25 cellular contexts compared by ENCODE assay signal in the genomic region with DNA sequence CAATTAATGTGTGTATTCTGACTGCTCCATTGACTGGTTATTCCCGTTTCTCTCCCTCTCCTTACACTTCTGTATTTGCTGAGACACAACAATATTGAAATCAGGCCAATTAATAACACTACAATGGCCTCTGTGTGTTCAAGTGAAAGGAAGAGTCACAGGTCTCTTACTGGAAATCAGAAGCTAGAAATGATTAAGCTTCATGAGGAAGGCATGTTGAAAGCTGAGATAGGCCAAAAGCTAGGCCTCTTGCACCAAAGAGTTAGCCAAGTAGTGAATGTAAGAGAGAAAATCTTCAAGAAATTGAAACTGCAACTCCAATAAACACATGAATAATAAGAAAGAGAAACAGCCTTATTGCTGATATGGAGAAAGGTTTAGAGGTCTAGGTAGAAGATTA.
DNase-seq lines count a peak whose midpoint lies in the region; ATAC-seq, FAIRE-seq and TF ChIP-seq lines count a peak whose summit lies in the region.
"Had no signal": no experiment of that assay in that cellular context is flagged by ENCODE, and none has a peak within 500 bp of the region (broad histone marks: within the 10 kb centered on the region; RNA-seq: fewer than 3 reads in every experiment).

No MANE protein-coding gene starts in this region.

- no peak overlapping the region for H3K4me2 ChIP-seq in K562 (ENCODE audit: insufficient read depth, low read length)
- H3K4me2 ChIP-seq: A549 had no signal

- H3K27me3 ChIP-seq in K562 (ENCODE audit: control insufficient read depth in 2 of 2, insufficient read depth in 2 of 2, low read length in 2 of 2) (no peaks in the 10 kb centered on the region), gastrocnemius medialis (no peaks in the 10 kb centered on the region)
- H3K27me3 ChIP-seq: brain microvascular endothelial cell, MG63, stomach, tibial artery had no signal

- H3K4me1 ChIP-seq in K562 (replicated peaks in 1 of 2; ENCODE audit: control insufficient read depth in 2 of 2, insufficient read depth in 2 of 2, low read length in 2 of 2) (no peaks in the 10 kb centered on the region), gastrocnemius medialis (no peaks in the 10 kb centered on the region)
- H3K4me1 ChIP-seq: A549, stomach, tibial artery had no signal

- 19% methylated on average over 1 of the region's 1 CpG for WGBS in K562 (ENCODE audit: insufficient coverage, low coverage, missing lambda C conversion rate)

- no peaks in the 10 kb centered on the region for H3K9me1 ChIP-seq in K562 (ENCODE audit: control insufficient read depth, insufficient read depth, low read length)

- DNase-seq in K562 (ENCODE audit: extremely low read depth in 1 of 4, low spot score in 3 of 4) (no peak), GM10266 (ENCODE audit: extremely low spot score) (no peak), gastrocnemius medialis (no peak)
- DNase-seq: activated CD8-positive, alpha-beta memory T cell treated with anti-CD3 and anti-CD28 coated beads, Interleukin-2, amount 10 ng/mL, durations not matched to agents 7 days and 5 days; activated naive CD4-positive, alpha-beta T cell treated with anti-CD3 and anti-CD28 coated beads, Interleukin-2, amount 10 ng/mL, durations not matched to agents 7 days and 5 days; AML-193; amniotic stem cell; brain microvascular endothelial cell; CD4-positive, alpha-beta T cell; H7; islet precursor cell; MG63; naive thymus-derived CD4-positive, alpha-beta T cell; NCI-H1417 treated with DMSO at 0.1 percent for 48 hours; NCI-H2081 treated with DMSO at 0.1 percent for 48 hours; NCI-H226; occipital lobe; stomach; tibial artery had no signal

- H4K20me1 ChIP-seq in K562 (replicated peaks; ENCODE audit: control insufficient read depth, insufficient read depth, low read length): no peaks in the 10 kb centered on the region

- TF ChIP-seq CTCF in K562 (IDR thresholded peaks at IDR 0.05 in 2 of 3, conservative IDR thresholded peaks at IDR 0.05 in 1 of 3; ENCODE audit: insufficient read depth in 2 of 3, low read depth in 1 of 3, low read length in 3 of 3) (no peak), GM10266 (IDR thresholded peaks at IDR 0.05; ENCODE audit: control insufficient read depth, insufficient read depth, low read depth, missing control alignments) (no peak), gastrocnemius medialis (IDR thresholded peaks at IDR 0.05 in 4 of 5, conservative IDR thresholded peaks at IDR 0.05 in 1 of 5) (no peak)

- no peak for TF ChIP-seq RAD21 in K562 (CRISPR knock-in tag; conservative IDR thresholded peaks at IDR 0.05 in 1 of 2, IDR thresholded peaks at IDR 0.05 in 1 of 2)

- H3K9ac ChIP-seq in K562 (ENCODE audit: insufficient read depth in 1 of 2, low read depth in 2 of 2, low read length in 2 of 2): no peak overlapping the region

- H3K36me3 ChIP-seq in K562 (ENCODE audit: control insufficient read depth, insufficient read depth, low read length) (no peaks in the 10 kb centered on the region), gastrocnemius medialis (no peaks in the 10 kb centered on the region)
- H3K36me3 ChIP-seq: brain microvascular endothelial cell, MG63, stomach, tibial artery had no signal

- H3K79me2 ChIP-seq in K562 (ENCODE audit: control insufficient read depth, insufficient read depth, low read length): no peaks in the 10 kb centered on the region

- no peak for FAIRE-seq in K562 (lab: Jason Lieb, UNC)
- FAIRE-seq: A549 had no signal

- ATAC-seq in GM18498 (IDR thresholded peaks at IDR 0.05; ENCODE audit: unreplicated experiment): peak; percentile 60
- peak; percentile 65 for ATAC-seq in GM19395 (IDR thresholded peaks at IDR 0.05; ENCODE audit: unreplicated experiment)
- peak; percentile 62 for ATAC-seq in HG03159 (IDR thresholded peaks at IDR 0.05; ENCODE audit: unreplicated experiment)
- ATAC-seq in K562: no peak
- ATAC-seq in HG03095 (IDR thresholded peaks at IDR 0.05; ENCODE audit: unreplicated experiment): no peak
- ATAC-seq in gastrocnemius medialis: no peak
- no peak for ATAC-seq in GM21529 (IDR thresholded peaks at IDR 0.05; ENCODE audit: unreplicated experiment)
- ATAC-seq: A549; activated CD8-positive, alpha-beta memory T cell treated with anti-CD3 and anti-CD28 coated beads, Interleukin-2, amount 10 ng/mL, durations not matched to agents 7 days and 5 days; naive thymus-derived CD4-positive, alpha-beta T cell had no signal

- no TSS peak for BruUV-seq in K562 (replicated peaks; lab: Mats Ljungman, UMichigan)

- CTCF ChIA-PET in K562 (lab: Yijun Ruan, JAX; ENCODE audit: low intra/inter-chr PET ratio): no interaction called here

- H3K27ac ChIP-seq in K562 (ENCODE audit: extremely low read depth, low read depth, low read length) (no peak overlapping the region), gastrocnemius medialis (no peak overlapping the region)
- H3K27ac ChIP-seq: A549, brain microvascular endothelial cell, stomach, tibial artery had no signal

- intact Hi-C loops in K562 (cut with micrococcal nuclease) (no loop called here), gastrocnemius medialis (cut with DNase I; ENCODE audit: low total_unique reads) (no loop called here)

- no peaks in the 10 kb centered on the region for H3K9me3 ChIP-seq in K562 (replicated peaks; ENCODE audit: control insufficient read depth, insufficient read depth, low read depth, low read length)
- H3K9me3 ChIP-seq in gastrocnemius medialis: no peaks in the 10 kb centered on the region
- H3K9me3 ChIP-seq: A549, MG63, stomach, tibial artery had no signal

- TF ChIP-seq POLR2A in K562 (conservative IDR thresholded peaks at IDR 0.05): no peak
- no peak for TF ChIP-seq POLR2A in gastrocnemius medialis (IDR thresholded peaks at IDR 0.05)

- peak overlapping the region; percentile 22; the same call in 1 of the 2 replicates for H2AFZ ChIP-seq in K562 (ENCODE audit: low read depth, low read length)

- in situ Hi-C loops in K562 (cut with MboI) (no loop called here), gastrocnemius medialis (cut with MboI; ENCODE audit: low sequenced_read_pairs in 4 of 4) (loop anchor here in 1 of 4 donors (25.0 kb wide), 1 partner anchor 573 kb away; no protein-coding TSS in a partner anchor)

- TF ChIP-seq EP300 in K562 (IDR thresholded peaks at IDR 0.05; ENCODE audit: low read length): no peak

- H3K4me3 ChIP-seq in K562: no peak overlapping the region
- no peak overlapping the region for H3K4me3 ChIP-seq in gastrocnemius medialis
- H3K4me3 ChIP-seq: A549, MG63, stomach, tibial artery had no signal

- POLR2A ChIA-PET in K562 (lab: Yijun Ruan, JAX): no interaction called here

TF ChIP-seq in K562, 482 proteins besides CTCF, POLR2A, EP300 and RAD21:
- TF ChIP-seq, protein P1, sequence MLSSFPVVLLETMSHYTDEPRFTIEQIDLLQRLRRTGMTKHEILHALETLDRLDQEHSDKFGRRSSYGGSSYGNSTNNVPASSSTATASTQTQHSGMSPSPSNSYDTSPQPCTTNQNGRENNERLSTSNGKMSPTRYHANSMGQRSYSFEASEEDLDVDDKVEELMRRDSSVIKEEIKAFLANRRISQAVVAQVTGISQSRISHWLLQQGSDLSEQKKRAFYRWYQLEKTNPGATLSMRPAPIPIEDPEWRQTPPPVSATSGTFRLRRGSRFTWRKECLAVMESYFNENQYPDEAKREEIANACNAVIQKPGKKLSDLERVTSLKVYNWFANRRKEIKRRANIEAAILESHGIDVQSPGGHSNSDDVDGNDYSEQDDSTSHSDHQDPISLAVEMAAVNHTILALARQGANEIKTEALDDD (IDR thresholded peaks at IDR 0.05): no peak
- TF ChIP-seq, protein P2, sequence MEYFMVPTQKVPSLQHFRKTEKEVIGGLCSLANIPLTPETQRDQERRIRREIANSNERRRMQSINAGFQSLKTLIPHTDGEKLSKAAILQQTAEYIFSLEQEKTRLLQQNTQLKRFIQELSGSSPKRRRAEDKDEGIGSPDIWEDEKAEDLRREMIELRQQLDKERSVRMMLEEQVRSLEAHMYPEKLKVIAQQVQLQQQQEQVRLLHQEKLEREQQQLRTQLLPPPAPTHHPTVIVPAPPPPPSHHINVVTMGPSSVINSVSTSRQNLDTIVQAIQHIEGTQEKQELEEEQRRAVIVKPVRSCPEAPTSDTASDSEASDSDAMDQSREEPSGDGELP (CRISPR knock-in tag; IDR thresholded peaks at IDR 0.05; ENCODE audit: borderline replicate concordance): no peak
- TF ChIP-seq HDAC3 (IDR thresholded peaks at IDR 0.05; ENCODE audit: borderline replicate concordance, partially characterized antibody) (no peak), ZZZ3 (IDR thresholded peaks at IDR 0.05) (no peak), KAT2B (IDR thresholded peaks at IDR 0.05; ENCODE audit: low read depth, low read length) (no peak), SIX5 (IDR thresholded peaks at IDR 0.05; ENCODE audit: borderline replicate concordance in 1 of 2, insufficient read depth in 1 of 2, low read depth in 1 of 2, low read length in 2 of 2) (no peak), BCOR (IDR thresholded peaks at IDR 0.05) (no peak)
- TF ChIP-seq, protein P3, sequence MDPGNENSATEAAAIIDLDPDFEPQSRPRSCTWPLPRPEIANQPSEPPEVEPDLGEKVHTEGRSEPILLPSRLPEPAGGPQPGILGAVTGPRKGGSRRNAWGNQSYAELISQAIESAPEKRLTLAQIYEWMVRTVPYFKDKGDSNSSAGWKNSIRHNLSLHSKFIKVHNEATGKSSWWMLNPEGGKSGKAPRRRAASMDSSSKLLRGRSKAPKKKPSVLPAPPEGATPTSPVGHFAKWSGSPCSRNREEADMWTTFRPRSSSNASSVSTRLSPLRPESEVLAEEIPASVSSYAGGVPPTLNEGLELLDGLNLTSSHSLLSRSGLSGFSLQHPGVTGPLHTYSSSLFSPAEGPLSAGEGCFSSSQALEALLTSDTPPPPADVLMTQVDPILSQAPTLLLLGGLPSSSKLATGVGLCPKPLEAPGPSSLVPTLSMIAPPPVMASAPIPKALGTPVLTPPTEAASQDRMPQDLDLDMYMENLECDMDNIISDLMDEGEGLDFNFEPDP (CRISPR knock-in tag; IDR thresholded peaks at IDR 0.05): no peak

Comparison
In these comparisons a context has a peak if more than half of its experiments do, and no peak if none do; other contexts are left out.
1. ATAC-seq: peak in GM18498 (single experiment), GM19395 (single experiment) and HG03159 (single experiment); none in K562 (single experiment), HG03095 (single experiment), gastrocnemius medialis (0 of 2) and GM21529 (single experiment).